Comparison of ENCODE assay signal across 9 cellular contexts in genomic region chr14:22427771-22428228, GRCh38.
DNase-seq lines count a peak whose midpoint lies in the region; ATAC-seq and TF ChIP-seq lines count a peak whose summit lies in the region.
"Had no signal": no experiment of that assay in that cellular context is flagged by ENCODE, and none has a peak within 500 bp of the region (broad histone marks: within the 10 kb centered on the region; RNA-seq: fewer than 3 reads in every experiment).

No MANE protein-coding gene starts in this region.

- no peak for TF ChIP-seq CTCF in WI38 (IDR thresholded peaks at IDR 0.05; ENCODE audit: low read depth, low read length)

- ATAC-seq in HG02938 (IDR thresholded peaks at IDR 0.05; ENCODE audit: unreplicated experiment) (no peak), HG03439 (IDR thresholded peaks at IDR 0.05; ENCODE audit: unreplicated experiment) (no peak)
- ATAC-seq: GM12878 had no signal

- no peaks in the 10 kb centered on the region for H3K36me3 Mint-ChIP-seq in activated CD4-positive, alpha-beta T cell treated with anti-CD3 and anti-CD28 coated beads, Interleukin-2, amount 10 ng/mL, durations not matched to agents 7 days and 5 days (ENCODE audit: low read depth)

- peak overlapping the region in 14 of 21 experiments; percentile 0 to 66 (median 40) for H3K27ac ChIP-seq in skin epidermis

- DNase-seq in HAP-1 (ENCODE audit: low spot score in 2 of 2) (peak; percentile 21 to 36), hepatic stellate cell (ENCODE audit: low spot score) (peak; percentile 45), DMS 273 treated with DMSO at 0.1 percent for 48 hours (lab: John Stamatoyannopoulos, UW) (no peak)
- no peak for DNase-seq in activated CD4-positive, alpha-beta T cell treated with anti-CD3 and anti-CD28 coated beads, Interleukin-2, amount 10 ng/mL, durations not matched to agents 7 days and 5 days

- no peaks in the 10 kb centered on the region for H3K36me3 ChIP-seq in HAP-1 (replicated peaks)

- CTCF ChIA-PET in activated CD4-positive, alpha-beta T cell treated with anti-CD3 and anti-CD28 coated beads, Interleukin-2, amount 10 ng/mL, durations not matched to agents 7 days and 5 days (lab: Charles Lee): no interaction called here

- H3K27ac Mint-ChIP-seq in activated CD4-positive, alpha-beta T cell treated with anti-CD3 and anti-CD28 coated beads, Interleukin-2, amount 10 ng/mL, durations not matched to agents 7 days and 5 days: no peak overlapping the region

- no peaks in the 10 kb centered on the region for H3K4me1 Mint-ChIP-seq in activated CD4-positive, alpha-beta T cell treated with anti-CD3 and anti-CD28 coated beads, Interleukin-2, amount 10 ng/mL, durations not matched to agents 7 days and 5 days

- no peak overlapping the region for H3K4me3 ChIP-seq in HAP-1
- peak overlapping the region; percentile 11; the same call in 1 of the 2 replicates for H3K4me3 ChIP-seq in WI38 (ENCODE audit: low read depth, low read length)
- H3K4me3 ChIP-seq in skin epidermis: peak overlapping the region in 2 of 7 experiments; percentile 1 to 8
- H3K4me3 ChIP-seq: GM12878 had no signal

- POLR2A ChIA-PET in activated CD4-positive, alpha-beta T cell treated with anti-CD3 and anti-CD28 coated beads, Interleukin-2, amount 10 ng/mL, durations not matched to agents 7 days and 5 days (lab: Charles Lee): no interaction called here

- H3K4me3 Mint-ChIP-seq in activated CD4-positive, alpha-beta T cell treated with anti-CD3 and anti-CD28 coated beads, Interleukin-2, amount 10 ng/mL, durations not matched to agents 7 days and 5 days: no peak overlapping the region

- H3K27me3 Mint-ChIP-seq in activated CD4-positive, alpha-beta T cell treated with anti-CD3 and anti-CD28 coated beads, Interleukin-2, amount 10 ng/mL, durations not matched to agents 7 days and 5 days: no peaks in the 10 kb centered on the region

- peaks cover 9% of the 10 kb centered on the region; the same call in 1 of the 2 replicates for H3K4me1 ChIP-seq in HAP-1

- H3K9me3 ChIP-seq in HAP-1: no peaks in the 10 kb centered on the region

- in situ Hi-C loops in HAP-1 (cut with MboI; ENCODE audit: low sequenced_read_pairs): no loop called here

- peaks cover 7% of the 10 kb centered on the region for H3K27me3 ChIP-seq in HAP-1 (ENCODE audit: low read depth)

- no peaks in the 10 kb centered on the region for H3K9me3 Mint-ChIP-seq in activated CD4-positive, alpha-beta T cell treated with anti-CD3 and anti-CD28 coated beads, Interleukin-2, amount 10 ng/mL, durations not matched to agents 7 days and 5 days

Comparison
In these comparisons a context has a peak if more than half of its experiments do, and no peak if none do; other contexts are left out.
1. DNase-seq: peak in HAP-1 (2 of 2) and hepatic stellate cell (single experiment); none in activated CD4-positive, alpha-beta T cell treated with anti-CD3 and anti-CD28 coated beads, Interleukin-2, amount 10 ng/mL, durations not matched to agents 7 days and 5 days (single experiment) and DMS 273 treated with DMSO at 0.1 percent for 48 hours (single experiment).